In the genomic region with DNA sequence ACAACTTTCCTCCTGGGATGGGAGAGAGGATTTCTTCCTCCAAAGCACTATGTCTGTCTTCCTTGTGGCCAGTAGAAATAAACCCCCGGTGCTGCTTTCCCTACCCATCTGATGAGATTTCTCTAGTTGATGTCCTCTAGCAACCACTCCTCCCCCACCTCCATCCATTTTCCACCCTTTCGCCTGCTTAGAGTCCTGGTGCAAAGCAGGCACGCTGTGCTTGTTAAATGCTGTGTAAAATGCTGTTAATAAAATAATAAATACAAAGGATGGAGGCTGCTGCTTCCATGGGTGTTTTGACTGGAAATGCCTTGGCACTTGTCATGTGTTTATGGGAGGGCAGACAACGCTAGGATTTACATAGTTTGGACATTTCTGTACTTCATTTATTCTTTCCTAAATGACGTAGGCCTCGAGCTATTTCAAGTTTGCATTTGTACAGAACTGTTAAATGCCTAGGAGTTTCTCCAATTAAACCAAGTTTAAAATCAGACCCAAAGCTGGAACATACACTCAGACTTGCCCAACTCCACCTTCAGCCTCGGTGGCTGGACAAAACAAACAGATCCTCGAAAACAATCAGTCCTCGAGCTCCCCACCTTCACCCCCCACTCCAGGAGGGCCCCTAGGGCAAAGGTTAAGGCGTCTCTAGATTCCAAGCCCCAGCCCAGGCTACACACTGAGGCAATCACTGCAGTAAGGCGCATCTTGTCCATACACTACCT, we compare ENCODE assay signal across 17 cellular contexts. TPM values are rescaled to one million over a fixed set of nuclear protein-coding genes. Genes with fewer than 3 reads are reported as not detected.
DNase-seq lines count a peak whose midpoint lies in the region; ATAC-seq, FAIRE-seq and TF ChIP-seq lines count a peak whose summit lies in the region.
"Had no signal": no experiment of that assay in that cellular context is flagged by ENCODE, and none has a peak within 500 bp of the region (broad histone marks: within the 10 kb centered on the region; RNA-seq: fewer than 3 reads in every experiment).

No MANE protein-coding gene starts in this region.

- TF ChIP-seq CTCF in SK-N-SH (IDR thresholded peaks at IDR 0.05) (no peak), H1 (IDR thresholded peaks at IDR 0.05; ENCODE audit: control extremely low read depth in 1 of 3, insufficient read depth in 1 of 3, low read depth in 1 of 3, low read length in 3 of 3) (no peak), type B pancreatic cell (conservative IDR thresholded peaks at IDR 0.05) (no peak)

- POLR2A ChIA-PET in SK-N-SH (lab: Yijun Ruan, JAX) = interaction anchor here (1.1 to 1.2 kb wide), 2 partner anchors 10 to 81 kb away, joined by 3 read pairs; a partner anchor contains a TSS
- POLR2A ChIA-PET in H1 (lab: Charles Lee; ENCODE audit: partially characterized antibody) = interaction anchor here (0.7 to 29.1 kb wide), 6 partner anchors 11 to 61 kb away, joined by 3 to 509 read pairs (median 10); a partner anchor contains a TSS

- H3K9ac ChIP-seq in SK-N-SH (no peak overlapping the region), H1 (replicated peaks in 1 of 4; ENCODE audit: extremely low read depth in 1 of 4, low read depth in 3 of 4, low read length in 3 of 4) (no peak overlapping the region)

- H3K27ac Mint-ChIP-seq in type B pancreatic cell = peak overlapping the region; percentile 48
- H3K27ac Mint-ChIP-seq: activated T-helper 1 cell treated with anti-CD3 and anti-CD28 coated beads, Interleukin-12 subunit alpha, Interleukin-12 subunit beta, Interleukin-2, Interleukin-4 antibody, amounts not matched to agents 30 ng/mL and 10 ng/mL and 1 ng/mL, durations not matched to agents 14 hours and 24 hours and 36 hours; T-helper 2 cell treated with Interferon-gamma antibody and Interleukin-4, amounts not matched to agents 5 μg/mL and 100 μg/mL, for 36 hours had no signal

- H4K91ac ChIP-seq in H1 (replicated peaks; ENCODE audit: insufficient read length, low read length) = peak overlapping the region; percentile 9

- no peaks in the 10 kb centered on the region for H3K79me1 ChIP-seq in H1 (ENCODE audit: low read depth, low read length)

- 0 out of 2 replicates have a peak overlapping the region, but pooled peaks have one; percentile 24 for H2AK5ac ChIP-seq in H1 (ENCODE audit: low read depth, low read length)

- no peaks in the 10 kb centered on the region for H3K9me3 ChIP-seq in SK-N-SH
- H3K9me3 ChIP-seq in H1 (ENCODE audit: insufficient read depth in 2 of 2, low read depth in 1 of 2, low read length in 1 of 2) = no peaks in the 10 kb centered on the region
- H3K9me3 ChIP-seq in muscle layer of duodenum (ENCODE audit: control insufficient read depth in 1 of 2, low read length in 2 of 2) = no peaks in the 10 kb centered on the region

- H3K27me3 Mint-ChIP-seq in type B pancreatic cell = peaks cover 11% of the 10 kb centered on the region

- H2BK120ac ChIP-seq in H1 (replicated peaks; ENCODE audit: low read depth, low read length) = no peak overlapping the region

- peaks cover 4% of the 10 kb centered on the region for H3K36me3 Mint-ChIP-seq in type B pancreatic cell

- no peak for ATAC-seq in SK-N-SH treated with all-trans-retinoic acid at 6 μM for 48 hours
- no peak for ATAC-seq in HG02970 (IDR thresholded peaks at IDR 0.05; ENCODE audit: low FRiP score, unreplicated experiment)

- H3K23ac ChIP-seq in H1 (ENCODE audit: insufficient read length) = no peak overlapping the region

- no peak overlapping the region for H3K4me2 ChIP-seq in SK-N-SH
- H3K4me2 ChIP-seq in H1 (ENCODE audit: insufficient read depth in 1 of 2, low read depth in 2 of 2, low read length in 2 of 2) = peak overlapping the region; percentile 78 to 81
- H3K4me2 ChIP-seq: PC-9 had no signal

- H3K9me3 Mint-ChIP-seq in type B pancreatic cell = no peaks in the 10 kb centered on the region
- H3K9me3 Mint-ChIP-seq: activated T-helper 1 cell treated with anti-CD3 and anti-CD28 coated beads, Interleukin-12 subunit alpha, Interleukin-12 subunit beta, Interleukin-2, Interleukin-4 antibody, amounts not matched to agents 30 ng/mL and 10 ng/mL and 1 ng/mL, durations not matched to agents 14 hours and 24 hours and 36 hours; T-helper 2 cell treated with Interferon-gamma antibody and Interleukin-4, amounts not matched to agents 5 μg/mL and 100 μg/mL, for 36 hours had no signal

- peak overlapping the region in 1 of 2 experiments; percentile 53; a peak in 2 of 4 replicates for H3K27ac ChIP-seq in SK-N-SH (ENCODE audit: low read depth in 2 of 2, low read length in 1 of 2)
- H3K27ac ChIP-seq in H1 (ENCODE audit: low read depth, low read length) = no peak overlapping the region
- peak overlapping the region; percentile 16 for H3K27ac ChIP-seq in muscle layer of duodenum (ENCODE audit: low read length)
- H3K27ac ChIP-seq: PC-9, skin epidermis had no signal

- H3K4me1 ChIP-seq in SK-N-SH (ENCODE audit: control insufficient read depth in 1 of 2, insufficient read depth in 2 of 2, low read depth in 1 of 2, low read length in 1 of 2) = peaks cover 19 to 77% of the 10 kb centered on the region in 2 experiments; a peak in 3 of 4 replicates
- peaks cover 12 to 39% (median 29%) of the 10 kb centered on the region in 4 experiments for H3K4me1 ChIP-seq in H1 (replicated peaks in 1 of 4; ENCODE audit: control insufficient read depth in 3 of 4, insufficient read depth in 4 of 4, low read length in 3 of 4)
- peaks cover 13 to 66% of the 10 kb centered on the region in 2 donors for H3K4me1 ChIP-seq in muscle layer of duodenum (ENCODE audit: control insufficient read depth in 1 of 2, insufficient read depth in 2 of 2, low read length in 2 of 2)

- no peak for TF ChIP-seq RAD21 in SK-N-SH (IDR thresholded peaks at IDR 0.05; ENCODE audit: low read length)
- no peak for TF ChIP-seq RAD21 in H1 (IDR thresholded peaks at IDR 0.05 in 1 of 2, conservative IDR thresholded peaks at IDR 0.05 in 1 of 2; ENCODE audit: low read depth in 2 of 2, low read length in 2 of 2)

- peaks cover 50% of the 10 kb centered on the region for H3K4me1 Mint-ChIP-seq in type B pancreatic cell (ENCODE audit: unreplicated experiment)

- TF ChIP-seq POLR2A in H1 (IDR thresholded peaks at IDR 0.05; ENCODE audit: control extremely low read depth in 1 of 2, low read depth in 2 of 2, low read length in 2 of 2) = no peak

- CTCF ChIA-PET in SK-N-SH (lab: Yijun Ruan, JAX) (interaction anchor here (0.9 kb wide), 1 partner anchor 357 kb away, joined by 3 read pairs; no protein-coding TSS in a partner anchor), H1 (lab: Charles Lee; ENCODE audit: partially characterized antibody) (interaction anchor here (0.7 to 1.7 kb wide), 2 partner anchors 10 to 19 kb away, joined by 3 to 7 read pairs; a partner anchor contains a TSS)

- H4K5ac ChIP-seq in H1 (ENCODE audit: insufficient read length, low read depth, low read length) = no peak overlapping the region

- H3K56ac ChIP-seq in H1 (replicated peaks; ENCODE audit: insufficient read length, low read depth, low read length) = no peak overlapping the region

- peaks cover 99% of the 10 kb centered on the region for H3K79me2 ChIP-seq in SK-N-SH (ENCODE audit: insufficient read depth)
- H3K79me2 ChIP-seq in H1 (ENCODE audit: control insufficient read depth in 1 of 2, insufficient read depth in 2 of 2, low read length in 2 of 2) = peaks cover 5 to 86% of the 10 kb centered on the region in 2 experiments; a peak in 3 of 4 replicates

- H2AFZ ChIP-seq in SK-N-SH (ENCODE audit: low read depth) (no peak overlapping the region), H1 (ENCODE audit: low read length) (no peak overlapping the region)
- H2AFZ ChIP-seq: PC-9 had no signal

- no peak for TF ChIP-seq EP300 in SK-N-SH (IDR thresholded peaks at IDR 0.05; ENCODE audit: borderline replicate concordance in 1 of 2, low read depth in 1 of 2, low read length in 1 of 2)
- TF ChIP-seq EP300 in H1 (IDR thresholded peaks at IDR 0.05; ENCODE audit: borderline replicate concordance in 1 of 2, low read depth in 2 of 2, low read length in 2 of 2) = no peak

- H3K36me3 ChIP-seq in SK-N-SH (replicated peaks in 1 of 2; ENCODE audit: control insufficient read depth in 1 of 2, insufficient read depth in 2 of 2, low read length in 1 of 2) (no peaks in the 10 kb centered on the region), H1 (ENCODE audit: control insufficient read depth in 2 of 4, insufficient read depth in 4 of 4, low read length in 3 of 4) (no peaks in the 10 kb centered on the region), muscle layer of duodenum (ENCODE audit: control insufficient read depth in 1 of 2, insufficient read depth in 2 of 2, low read length in 2 of 2) (no peaks in the 10 kb centered on the region)

- WGBS in SK-N-SH (ENCODE audit: low lambda C conversion rate) = 39% methylated on average over 11 of the region's 11 CpGs
- WGBS in H1 (ENCODE audit: extremely low coverage in 1 of 2, insufficient coverage in 1 of 2, insufficient read length in 1 of 2, insufficient replicate concordance in 2 of 2, low coverage in 1 of 2, low lambda C conversion rate in 2 of 2, missing lambda C conversion rate in 1 of 2), 2 experiments = 10% methylated on average over 8 of the region's 11 CpGs; no CpG with 5 or more reads in 1 of the 2 experiments

- H2BK12ac ChIP-seq in H1 (ENCODE audit: low read depth, low read length) = peak overlapping the region; percentile 68; the same call in 1 of the 2 replicates

- H3K4me3 ChIP-seq in SK-N-SH (ENCODE audit: low read depth in 2 of 2, low read length in 1 of 2) (no peak overlapping the region), H1 (ENCODE audit: extremely low read depth in 1 of 4, insufficient read depth in 2 of 4, low read depth in 3 of 4, low read length in 4 of 4) (peak overlapping the region in 3 of 4 experiments; percentile 14 to 79 (median 17); a peak in 5 of 8 replicates), muscle layer of duodenum (ENCODE audit: low read depth in 1 of 2, low read length in 2 of 2) (no peak overlapping the region)
- H3K4me3 ChIP-seq: PC-9, skin epidermis had no signal

- no peaks in the 10 kb centered on the region; the same call in 1 of the 2 replicates for H3K27me3 ChIP-seq in SK-N-SH (ENCODE audit: insufficient read depth)
- H3K27me3 ChIP-seq in H1 (replicated peaks in 1 of 4; ENCODE audit: control insufficient read depth in 3 of 4, extremely low read depth in 1 of 4, insufficient read depth in 3 of 4, low read length in 3 of 4) = peaks cover 0 to 37% (median 14%) of the 10 kb centered on the region in 4 experiments; a peak in 5 of 7 replicates
- no peaks in the 10 kb centered on the region for H3K27me3 ChIP-seq in muscle layer of duodenum (ENCODE audit: low read depth, low read length)

- no peak overlapping the region for H3K4ac ChIP-seq in H1 (replicated peaks; ENCODE audit: insufficient read length, low read depth, low read length)

- peak overlapping the region; percentile 60; the same call in 1 of the 2 replicates for H3K18ac ChIP-seq in H1 (ENCODE audit: extremely low read depth, low read length)

- no peak overlapping the region for H3K14ac ChIP-seq in H1 (ENCODE audit: insufficient read length)

- H2BK15ac ChIP-seq in H1 (ENCODE audit: low read length) = no peak overlapping the region

- H2BK20ac ChIP-seq in H1 (ENCODE audit: low read length) = no peak overlapping the region

- H2BK5ac ChIP-seq in H1 (ENCODE audit: low read depth, low read length) = no peak overlapping the region

- H4K8ac ChIP-seq in H1 (ENCODE audit: extremely low read depth, insufficient read depth, low read length) = no peak overlapping the region

- H3F3A ChIP-seq in SK-N-SH (replicated peaks; ENCODE audit: insufficient read depth) = peaks cover 3% of the 10 kb centered on the region

- peaks cover 7% of the 10 kb centered on the region; the same call in 1 of the 2 replicates for H3K23me2 ChIP-seq in H1 (ENCODE audit: low read depth, low read length)

- no peaks in the 10 kb centered on the region for H3K9me2 ChIP-seq in SK-N-SH

- FAIRE-seq in H1 (lab: Jason Lieb, UNC) = no peak
- FAIRE-seq: frontal cortex had no signal

- peaks cover 66% of the 10 kb centered on the region for H4K20me1 ChIP-seq in SK-N-SH (ENCODE audit: insufficient read depth)
- peaks cover 34 to 36% of the 10 kb centered on the region in 2 experiments for H4K20me1 ChIP-seq in H1 (replicated peaks in 1 of 2; ENCODE audit: control insufficient read depth in 1 of 2, insufficient read depth in 2 of 2, low read length in 2 of 2)

- DNase-seq in SK-N-SH (peak; percentile 24), H1 (ENCODE audit: low read depth in 1 of 2, low spot score in 2 of 2) (no peak), type B pancreatic cell (ENCODE audit: extremely low spot score, unreplicated experiment) (no peak), NCI-H524 treated with DMSO at 0.1 percent for 48 hours (lab: John Stamatoyannopoulos, UW) (no peak), SW 1271 (lab: John Stamatoyannopoulos, UW) (no peak)
- DNase-seq: 8988T; effector CD8-positive, alpha-beta T cell; NCI-H1092 treated with DMSO at 0.1 percent for 48 hours; NCI-H446 treated with DMSO at 0.1 percent for 48 hours; PC-9 had no signal

- peak overlapping the region; percentile 68 for H3K4me3 Mint-ChIP-seq in type B pancreatic cell
- H3K4me3 Mint-ChIP-seq: activated T-helper 1 cell treated with anti-CD3 and anti-CD28 coated beads, Interleukin-12 subunit alpha, Interleukin-12 subunit beta, Interleukin-2, Interleukin-4 antibody, amounts not matched to agents 30 ng/mL and 10 ng/mL and 1 ng/mL, durations not matched to agents 14 hours and 24 hours and 36 hours; T-helper 2 cell treated with Interferon-gamma antibody and Interleukin-4, amounts not matched to agents 5 μg/mL and 100 μg/mL, for 36 hours had no signal

RNA-seq across cellular contexts. Expression of a gene that starts 10.0 kb away (rescaled TPM):
- polyA plus RNA-seq in SK-N-SH (2012; rRNA removed) (6.9 and 8.8 TPM in 2 replicates), H1 (2011; rRNA removed) (25.0 and 38.7 TPM in 2 replicates)
- 8.4 and 9.4 TPM in 2 replicates for polyA plus RNA-seq in SK-N-SH (2012; cell fraction: cytosol; rRNA removed)
- polyA plus RNA-seq in SK-N-SH (2012; cell fraction: nucleus; rRNA removed) = 19.4 and 21.9 TPM in 2 replicates
- 50.8 and 54.7 TPM in 2 replicates for total RNA-seq in H1 (2021; fragmentation: NEBNext Ultra II Directional; extraction: Animal tissue kit (Norgen Biotek cat#: 25700))
- 23.7 TPM for polyA plus RNA-seq in H1 (2011; cell fraction: cytosol; rRNA removed)
- 71.8 TPM for polyA plus RNA-seq in H1 (2011; cell fraction: nucleus; rRNA removed)
- polyA plus RNA-seq in H1 (2012, experiment 1 of 2) = 30.9 to 39.5 TPM (median 38.0 TPM) in 4 replicates
- polyA plus RNA-seq in H1 (2012, experiment 2 of 2) = 13.5 TPM
- polyA plus RNA-seq in H1 (2013, experiment 1 of 2) = 27.2 TPM
- 25.2 TPM for polyA plus RNA-seq in H1 (2013, experiment 2 of 2)
- polyA minus RNA-seq in H1 (2011; rRNA and poly(A)+ RNA removed) = 34.2 and 37.3 TPM in 2 replicates
- polyA minus RNA-seq in H1 (2011; cell fraction: cytosol; rRNA and poly(A)+ RNA removed) = 61.1 TPM
- 51.4 TPM for polyA minus RNA-seq in H1 (2011; cell fraction: nucleus; rRNA and poly(A)+ RNA removed)
- 27.2 and 37.3 TPM in 2 replicates for total RNA-seq in type B pancreatic cell (ENCODE audit: low replicate concordance)

Comparison
In these comparisons a context has a peak if more than half of its experiments do, and no peak if none do; other contexts are left out.
1. H3K4me3 ChIP-seq: peak in H1 (3 of 4); none in SK-N-SH (0 of 2) and muscle layer of duodenum (0 of 2).